Comparison of ENCODE assay signal across 9 cellular contexts in the genomic region with DNA sequence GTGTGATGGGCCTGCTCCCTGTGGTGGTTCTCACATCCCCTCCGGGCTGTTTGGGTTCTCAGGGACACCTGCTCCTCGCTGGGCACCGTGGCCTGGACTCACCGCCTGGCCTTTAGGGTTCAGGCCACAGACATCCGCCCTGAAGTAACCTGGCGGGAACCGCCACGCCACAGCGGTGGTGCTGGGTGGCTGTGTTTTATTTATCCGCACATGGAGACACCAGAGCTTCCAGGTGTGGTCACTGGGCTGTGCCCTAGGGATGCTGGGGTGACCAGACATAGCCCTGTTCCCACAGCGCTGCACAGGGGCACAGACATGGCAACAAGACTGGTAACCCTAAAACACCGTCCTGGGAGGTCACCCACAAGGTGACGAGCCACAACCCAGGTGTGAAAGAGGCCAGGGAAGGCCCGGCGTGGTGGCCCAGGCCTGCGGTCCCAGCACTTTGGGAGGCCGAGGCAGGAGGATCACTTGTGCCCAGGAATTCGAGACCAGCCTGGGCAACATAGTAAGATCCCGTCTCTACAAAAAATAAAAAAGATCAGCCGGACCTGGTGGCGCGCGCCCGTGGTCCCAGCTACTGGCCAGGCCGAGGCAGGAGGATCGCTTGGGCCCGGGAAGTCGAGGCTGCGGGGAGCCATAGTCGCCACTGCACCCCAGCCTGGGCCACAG. TPM values are rescaled to one million over a fixed set of nuclear protein-coding genes. Genes with fewer than 3 reads are reported as not detected.
DNase-seq lines count a peak whose midpoint lies in the region; ATAC-seq, FAIRE-seq and TF ChIP-seq lines count a peak whose summit lies in the region.
"Had no signal": no experiment of that assay in that cellular context is flagged by ENCODE, and none has a peak within 500 bp of the region (broad histone marks: within the 10 kb centered on the region; RNA-seq: fewer than 3 reads in every experiment).

No MANE protein-coding gene starts in this region.

- ATAC-seq in CD4-positive, CD25-positive, alpha-beta regulatory T cell (ENCODE audit: low read depth in 2 of 2) = no peak
- no peak for ATAC-seq in pancreas
- no peak for ATAC-seq in HG03175 (IDR thresholded peaks at IDR 0.05; ENCODE audit: unreplicated experiment)

- TF ChIP-seq CTCF in PC-9 (conservative IDR thresholded peaks at IDR 0.05) = no peak
- TF ChIP-seq CTCF in pancreas (IDR thresholded peaks at IDR 0.05) = no peak

- peaks cover 0 to 41% (median 21%) of the 10 kb centered on the region in 4 donors for H3K4me1 Mint-ChIP-seq in CD4-positive, CD25-positive, alpha-beta regulatory T cell

- no peaks in the 10 kb centered on the region for H3K9me3 ChIP-seq in CD4-positive, CD25-positive, alpha-beta regulatory T cell (ENCODE audit: control insufficient read depth in 2 of 2, low read length in 2 of 2)
- H3K9me3 ChIP-seq in PC-9 (ENCODE audit: insufficient read depth, low read depth) (no peaks in the 10 kb centered on the region), pancreas (no peaks in the 10 kb centered on the region)

- POLR2A ChIA-PET in PC-9 (lab: Charles Lee; ENCODE audit: unreplicated experiment) = no interaction called here

- BruUV-seq in PC-9 (replicated peaks; lab: Mats Ljungman, UMichigan) = TSS peak; percentile 23

- peak overlapping the region in 3 of 4 donors; percentile 57 to 78 (median 75) for H3K4me3 Mint-ChIP-seq in CD4-positive, CD25-positive, alpha-beta regulatory T cell

- H3K27ac Mint-ChIP-seq in CD4-positive, CD25-positive, alpha-beta regulatory T cell = peak overlapping the region; percentile 60 to 68 (median 64)

- peaks cover 29% of the 10 kb centered on the region for H3K4me1 ChIP-seq in CD4-positive, CD25-positive, alpha-beta regulatory T cell (ENCODE audit: control insufficient read depth, insufficient read depth, low read length, poor library complexity, severe bottlenecking)
- peaks cover 47% of the 10 kb centered on the region for H3K4me1 ChIP-seq in PC-9 (replicated peaks; ENCODE audit: insufficient read depth)
- peaks cover 0 to 4% (median 0%) of the 10 kb centered on the region in 3 donors for H3K4me1 ChIP-seq in pancreas

- peaks cover 39% of the 10 kb centered on the region for H3K79me2 ChIP-seq in PC-9 (ENCODE audit: low read depth)

- intact Hi-C loops in PC-9 (cut with micrococcal nuclease; ENCODE audit: unreplicated experiment) = loop anchor here (2.0 to 5.0 kb wide), 2 partner anchors 171 to 283 kb away; no protein-coding TSS in a partner anchor
- intact Hi-C loops in pancreas (cut with DNase I) = no loop called here

- peak overlapping the region; percentile 67 for H3K27ac ChIP-seq in CD4-positive, CD25-positive, alpha-beta regulatory T cell (ENCODE audit: insufficient read depth, low read length, poor library complexity, severe bottlenecking)
- H3K27ac ChIP-seq in PC-9 (no peak overlapping the region), epithelial cell of prostate (peak overlapping the region; percentile 91), pancreas (peak overlapping the region; percentile 77 to 86 (median 82))

- no peak for DNase-seq in CD4-positive, CD25-positive, alpha-beta regulatory T cell
- DNase-seq in PC-9 (no peak), epithelial cell of prostate (ENCODE audit: low read depth, low spot score) (no peak), pancreas (peak in 1 of 6 donors; percentile 20), frontal cortex (ENCODE audit: low spot score in 2 of 2) (no peak), DMS 273 (lab: John Stamatoyannopoulos, UW; ENCODE audit: unreplicated experiment) (no peak)
- DNase-seq in stimulated activated CD4-positive, alpha-beta T cell treated with anti-CD3 and anti-CD28 coated beads, Interleukin-1b, Interleukin-23, amount 100 ng/mL, for 48 hours = no peak

- WGBS in pancreas, 2 donors = 74 to 77% methylated on average over 29 to 30 of the region's 30 CpGs

- H3K9me3 Mint-ChIP-seq in CD4-positive, CD25-positive, alpha-beta regulatory T cell = no peaks in the 10 kb centered on the region
- H3K9me3 Mint-ChIP-seq: neural crest cell had no signal

- H3K36me3 ChIP-seq in CD4-positive, CD25-positive, alpha-beta regulatory T cell (ENCODE audit: control insufficient read depth, insufficient read depth, low read length) = no peaks in the 10 kb centered on the region
- H3K36me3 ChIP-seq in PC-9 (ENCODE audit: low read depth) (peaks cover 4% of the 10 kb centered on the region; the same call in 1 of the 2 replicates), pancreas (peaks cover 0 to 10% (median 0%) of the 10 kb centered on the region in 3 donors)

- peaks cover 7% of the 10 kb centered on the region for H3K27me3 Mint-ChIP-seq in CD4-positive, CD25-positive, alpha-beta regulatory T cell

- peaks cover 3% of the 10 kb centered on the region for H3K36me3 Mint-ChIP-seq in CD4-positive, CD25-positive, alpha-beta regulatory T cell

- peaks cover 41% of the 10 kb centered on the region; the same call in 1 of the 2 replicates for H3F3A ChIP-seq in PC-9 (ENCODE audit: insufficient read depth, low read depth)

- H2AFZ ChIP-seq in PC-9 = peak overlapping the region; percentile 79

- FAIRE-seq in pancreas (lab: Jason Lieb, UNC) (no peak), frontal cortex (lab: Jason Lieb, UNC) (no peak)

- H3K4me2 ChIP-seq in PC-9 = peak overlapping the region; percentile 95

- CTCF ChIA-PET in PC-9 (lab: Charles Lee) = no interaction called here

- H3K27me3 ChIP-seq in CD4-positive, CD25-positive, alpha-beta regulatory T cell (ENCODE audit: control insufficient read depth, insufficient read depth, low read length) = no peaks in the 10 kb centered on the region
- H3K27me3 ChIP-seq in PC-9 (ENCODE audit: insufficient read depth, low read depth) = no peaks in the 10 kb centered on the region
- H3K27me3 ChIP-seq in pancreas = no peaks in the 10 kb centered on the region

- H4K20me1 ChIP-seq in PC-9 (ENCODE audit: insufficient read depth) = peaks cover 10% of the 10 kb centered on the region

- H3K9me2 ChIP-seq in PC-9 (ENCODE audit: insufficient read depth) = no peaks in the 10 kb centered on the region

- H3K4me3 ChIP-seq in CD4-positive, CD25-positive, alpha-beta regulatory T cell (ENCODE audit: low read depth, low read length) = no peak overlapping the region
- H3K4me3 ChIP-seq in PC-9 (peak overlapping the region; percentile 72; the same call in 1 of the 2 replicates), pancreas (peak overlapping the region; percentile 51 to 69 (median 56))

RNA-seq across cellular contexts. Expression of gene HSBP1L1, which starts 0.6 kb away (rescaled TPM):
- total RNA-seq in CD4-positive, CD25-positive, alpha-beta regulatory T cell = 10.5 TPM
- 10 to 100 TPM in 2 of 4 donors, 1 to 10 TPM in 2; 5.2 to 27.6 (median 13.5) TPM for polyA plus RNA-seq in CD4-positive, CD25-positive, alpha-beta regulatory T cell
- total RNA-seq in PC-9 (2021) (32.6 and 41.5 TPM in 2 replicates), pancreas (10 to 100 TPM in 5 of 6 donors, 1 to 10 TPM in 1; 9.2 to 14.6 (median 12.7) TPM), frontal cortex (0.82 TPM)
- polyA plus RNA-seq in pancreas = 10 to 100 TPM; 42.9 to 43.6 TPM

RNA-seq across cellular contexts. Expression of gene SLC66A2, which starts 12.3 kb away (rescaled TPM):
- total RNA-seq in CD4-positive, CD25-positive, alpha-beta regulatory T cell = 49.6 TPM
- 10 to 100 TPM; 11.7 to 18.3 (median 14.2) TPM for polyA plus RNA-seq in CD4-positive, CD25-positive, alpha-beta regulatory T cell
- total RNA-seq in PC-9 (2021) (24.3 and 28.0 TPM in 2 replicates), pancreas (10 to 100 TPM; 19.6 to 24.3 (median 21.7) TPM), frontal cortex (29.8 TPM)
- 10 to 100 TPM; 34.1 to 36.1 TPM for polyA plus RNA-seq in pancreas

RNA-seq across cellular contexts. Expression of gene TXNL4A, which starts 24.6 kb away (rescaled TPM):
- total RNA-seq in CD4-positive, CD25-positive, alpha-beta regulatory T cell = 70.5 TPM
- polyA plus RNA-seq in CD4-positive, CD25-positive, alpha-beta regulatory T cell = 100 to 1,000 TPM; 211 to 216 (median 214) TPM
- total RNA-seq in PC-9 (2021) = 106 and 120 TPM in 2 replicates
- 10 to 100 TPM; 40.5 to 60.8 (median 46.0) TPM for total RNA-seq in pancreas
- polyA plus RNA-seq in pancreas = 10 to 100 TPM; 50.9 to 64.6 TPM
- 39.1 TPM for total RNA-seq in frontal cortex
